In genomic region chr1:95809391-95809790, GRCh38 we compare ENCODE assay signal across 24 cellular contexts.
"Had no signal": no experiment of that assay in that cellular context is flagged by ENCODE, and none has a peak within 500 bp of the region (broad histone marks: within the 10 kb centered on the region; RNA-seq: fewer than 3 reads in every experiment).

No MANE protein-coding gene starts in this region.

- H3K4me1 ChIP-seq: colonic mucosa, esophagus muscularis mucosa, esophagus squamous epithelium, foreskin keratinocyte, gastrocnemius medialis, gastroesophageal sphincter, heart left ventricle, heart right ventricle had no signal

- H3K27me3 Mint-ChIP-seq: dendritic cell treated with granulocyte-macrophage colony-stimulating factor and Interleukin-4, amounts not matched to agents 40 ng/mL and 50 ng/mL, for 4 days; effector memory CD8-positive, alpha-beta T cell had no signal

- H3K4me3 ChIP-seq: colonic mucosa, coronary artery, dorsolateral prefrontal cortex, esophagus muscularis mucosa, esophagus squamous epithelium, gastrocnemius medialis, gastroesophageal sphincter, heart left ventricle, heart right ventricle had no signal

- DNase-seq: colonic mucosa; cortex of kidney; dermis blood vessel endothelial cell; dorsolateral prefrontal cortex; effector CD4-positive, alpha-beta T cell; effector CD8-positive, alpha-beta T cell; effector memory CD4-positive, alpha-beta T cell; effector memory CD8-positive, alpha-beta T cell; endodermal cell; erythroblast; esophagus squamous epithelium; foreskin fibroblast; foreskin keratinocyte; gastrocnemius medialis; glutamatergic neuron; head of caudate nucleus; heart left ventricle; heart right ventricle had no signal

- H3K27ac Mint-ChIP-seq: dendritic cell treated with granulocyte-macrophage colony-stimulating factor and Interleukin-4, amounts not matched to agents 40 ng/mL and 50 ng/mL, for 4 days; effector memory CD8-positive, alpha-beta T cell; endodermal cell had no signal

- H3K27ac ChIP-seq: colonic mucosa, coronary artery, dorsolateral prefrontal cortex, epithelial cell of prostate, esophagus muscularis mucosa, esophagus squamous epithelium, foreskin keratinocyte, gastrocnemius medialis, gastroesophageal sphincter, heart left ventricle, heart right ventricle had no signal

- ATAC-seq: effector memory CD8-positive, alpha-beta T cell; esophagus mucosa; foreskin keratinocyte; gastrocnemius medialis; gastroesophageal sphincter; heart left ventricle; heart right ventricle had no signal

- H3K36me3 ChIP-seq: colonic mucosa, esophagus muscularis mucosa, esophagus squamous epithelium, gastrocnemius medialis, gastroesophageal sphincter, heart left ventricle, heart right ventricle had no signal

- H3K9me3 ChIP-seq: colonic mucosa, esophagus muscularis mucosa, esophagus squamous epithelium, gastrocnemius medialis, gastroesophageal sphincter, heart right ventricle had no signal

- H3K4me3 Mint-ChIP-seq: dendritic cell treated with granulocyte-macrophage colony-stimulating factor and Interleukin-4, amounts not matched to agents 40 ng/mL and 50 ng/mL, for 4 days; effector memory CD8-positive, alpha-beta T cell; endodermal cell had no signal

- H3K27me3 ChIP-seq: colonic mucosa, dorsolateral prefrontal cortex, esophagus muscularis mucosa, esophagus squamous epithelium, foreskin keratinocyte, gastrocnemius medialis, gastroesophageal sphincter, heart left ventricle, heart right ventricle had no signal
